2 cellular contexts compared by ENCODE assay signal in the genomic region with DNA sequence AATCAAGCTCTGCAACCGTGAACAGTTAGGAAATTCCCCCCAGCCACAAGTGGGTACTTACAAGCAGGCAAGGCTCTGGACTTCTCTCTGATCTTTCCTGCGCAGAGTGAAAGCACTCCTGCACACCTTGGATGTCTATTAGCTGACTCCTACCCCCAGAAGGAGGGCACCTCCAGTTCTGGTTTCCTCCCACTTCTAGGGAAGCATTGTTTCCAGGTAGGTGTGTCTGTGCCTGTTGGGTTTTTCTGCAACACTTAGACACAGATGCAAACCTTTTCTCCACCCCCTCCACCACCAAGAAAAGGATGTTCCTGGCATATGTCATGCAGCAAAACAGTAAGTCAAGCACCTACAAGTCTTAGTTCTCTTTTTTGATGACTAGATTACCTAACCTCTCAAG.
TF ChIP-seq lines count a peak whose summit lies in the region.

A gene with protein sequence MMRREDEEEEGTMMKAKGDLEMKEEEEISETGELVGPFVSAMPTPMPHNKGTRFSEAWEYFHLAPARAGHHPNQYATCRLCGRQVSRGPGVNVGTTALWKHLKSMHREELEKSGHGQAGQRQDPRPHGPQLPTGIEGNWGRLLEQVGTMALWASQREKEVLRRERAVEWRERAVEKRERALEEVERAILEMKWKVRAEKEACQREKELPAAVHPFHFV (minus strand): TSS at position 108 of the 400 bp plus-strand sequence. CDS start 1,145 bp downstream, outside the sequence.

TF ChIP-seq in SK-N-SH, 30 proteins besides CTCF, POLR2A, EP300 and RAD21 (continued from another document):
- TF ChIP-seq RCOR1 (IDR thresholded peaks at IDR 0.05; ENCODE audit: low read length) (no peak), MEF2A (IDR thresholded peaks at IDR 0.05; ENCODE audit: borderline replicate concordance, low read depth) (no peak), GATA2 (CRISPR knock-in tag; IDR thresholded peaks at IDR 0.05) (no peak)
- TF ChIP-seq, protein P1, sequence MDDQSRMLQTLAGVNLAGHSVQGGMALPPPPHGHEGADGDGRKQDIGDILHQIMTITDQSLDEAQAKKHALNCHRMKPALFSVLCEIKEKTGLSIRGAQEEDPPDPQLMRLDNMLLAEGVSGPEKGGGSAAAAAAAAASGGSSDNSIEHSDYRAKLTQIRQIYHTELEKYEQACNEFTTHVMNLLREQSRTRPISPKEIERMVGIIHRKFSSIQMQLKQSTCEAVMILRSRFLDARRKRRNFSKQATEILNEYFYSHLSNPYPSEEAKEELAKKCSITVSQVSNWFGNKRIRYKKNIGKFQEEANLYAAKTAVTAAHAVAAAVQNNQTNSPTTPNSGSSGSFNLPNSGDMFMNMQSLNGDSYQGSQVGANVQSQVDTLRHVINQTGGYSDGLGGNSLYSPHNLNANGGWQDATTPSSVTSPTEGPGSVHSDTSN (IDR thresholded peaks at IDR 0.05) = no peak

TF ChIP-seq in SK-N-SH treated with all-trans-retinoic acid at 6 μM for 48 hours, 23 proteins besides CTCF, POLR2A, EP300 and RAD21 (continued from another document):
- TF ChIP-seq, protein P2, sequence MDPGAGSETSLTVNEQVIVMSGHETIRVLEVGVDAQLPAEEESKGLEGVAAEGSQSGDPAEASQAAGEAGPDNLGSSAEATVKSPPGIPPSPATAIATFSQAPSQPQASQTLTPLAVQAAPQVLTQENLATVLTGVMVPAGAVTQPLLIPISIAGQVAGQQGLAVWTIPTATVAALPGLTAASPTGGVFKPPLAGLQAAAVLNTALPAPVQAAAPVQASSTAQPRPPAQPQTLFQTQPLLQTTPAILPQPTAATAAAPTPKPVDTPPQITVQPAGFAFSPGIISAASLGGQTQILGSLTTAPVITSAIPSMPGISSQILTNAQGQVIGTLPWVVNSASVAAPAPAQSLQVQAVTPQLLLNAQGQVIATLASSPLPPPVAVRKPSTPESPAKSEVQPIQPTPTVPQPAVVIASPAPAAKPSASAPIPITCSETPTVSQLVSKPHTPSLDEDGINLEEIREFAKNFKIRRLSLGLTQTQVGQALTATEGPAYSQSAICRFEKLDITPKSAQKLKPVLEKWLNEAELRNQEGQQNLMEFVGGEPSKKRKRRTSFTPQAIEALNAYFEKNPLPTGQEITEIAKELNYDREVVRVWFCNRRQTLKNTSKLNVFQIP (CRISPR knock-in tag; IDR thresholded peaks at IDR 0.05; ENCODE audit: borderline replicate concordance, low read depth) = no peak
- TF ChIP-seq RARB (CRISPR knock-in tag; IDR thresholded peaks at IDR 0.05) (no peak), OSR1 (CRISPR knock-in tag; IDR thresholded peaks at IDR 0.05) (no peak), ISL1 (CRISPR knock-in tag; IDR thresholded peaks at IDR 0.05) (no peak), PPARA (CRISPR knock-in tag; IDR thresholded peaks at IDR 0.05; ENCODE audit: borderline replicate concordance) (no peak), SNAI2 (CRISPR knock-in tag; IDR thresholded peaks at IDR 0.05) (no peak), ESRRG (CRISPR knock-in tag; IDR thresholded peaks at IDR 0.05) (no peak), CSDC2 (CRISPR knock-in tag; IDR thresholded peaks at IDR 0.05) (no peak), TCF4 (CRISPR knock-in tag; IDR thresholded peaks at IDR 0.05; ENCODE audit: borderline replicate concordance) (no peak), ZNF8 (CRISPR knock-in tag; IDR thresholded peaks at IDR 0.05) (no peak)
- TF ChIP-seq, protein P3, sequence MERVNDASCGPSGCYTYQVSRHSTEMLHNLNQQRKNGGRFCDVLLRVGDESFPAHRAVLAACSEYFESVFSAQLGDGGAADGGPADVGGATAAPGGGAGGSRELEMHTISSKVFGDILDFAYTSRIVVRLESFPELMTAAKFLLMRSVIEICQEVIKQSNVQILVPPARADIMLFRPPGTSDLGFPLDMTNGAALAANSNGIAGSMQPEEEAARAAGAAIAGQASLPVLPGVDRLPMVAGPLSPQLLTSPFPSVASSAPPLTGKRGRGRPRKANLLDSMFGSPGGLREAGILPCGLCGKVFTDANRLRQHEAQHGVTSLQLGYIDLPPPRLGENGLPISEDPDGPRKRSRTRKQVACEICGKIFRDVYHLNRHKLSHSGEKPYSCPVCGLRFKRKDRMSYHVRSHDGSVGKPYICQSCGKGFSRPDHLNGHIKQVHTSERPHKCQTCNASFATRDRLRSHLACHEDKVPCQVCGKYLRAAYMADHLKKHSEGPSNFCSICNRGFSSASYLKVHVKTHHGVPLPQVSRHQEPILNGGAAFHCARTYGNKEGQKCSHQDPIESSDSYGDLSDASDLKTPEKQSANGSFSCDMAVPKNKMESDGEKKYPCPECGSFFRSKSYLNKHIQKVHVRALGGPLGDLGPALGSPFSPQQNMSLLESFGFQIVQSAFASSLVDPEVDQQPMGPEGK (CRISPR knock-in tag; IDR thresholded peaks at IDR 0.05; ENCODE audit: borderline replicate concordance) = no peak
- TF ChIP-seq, protein P4, sequence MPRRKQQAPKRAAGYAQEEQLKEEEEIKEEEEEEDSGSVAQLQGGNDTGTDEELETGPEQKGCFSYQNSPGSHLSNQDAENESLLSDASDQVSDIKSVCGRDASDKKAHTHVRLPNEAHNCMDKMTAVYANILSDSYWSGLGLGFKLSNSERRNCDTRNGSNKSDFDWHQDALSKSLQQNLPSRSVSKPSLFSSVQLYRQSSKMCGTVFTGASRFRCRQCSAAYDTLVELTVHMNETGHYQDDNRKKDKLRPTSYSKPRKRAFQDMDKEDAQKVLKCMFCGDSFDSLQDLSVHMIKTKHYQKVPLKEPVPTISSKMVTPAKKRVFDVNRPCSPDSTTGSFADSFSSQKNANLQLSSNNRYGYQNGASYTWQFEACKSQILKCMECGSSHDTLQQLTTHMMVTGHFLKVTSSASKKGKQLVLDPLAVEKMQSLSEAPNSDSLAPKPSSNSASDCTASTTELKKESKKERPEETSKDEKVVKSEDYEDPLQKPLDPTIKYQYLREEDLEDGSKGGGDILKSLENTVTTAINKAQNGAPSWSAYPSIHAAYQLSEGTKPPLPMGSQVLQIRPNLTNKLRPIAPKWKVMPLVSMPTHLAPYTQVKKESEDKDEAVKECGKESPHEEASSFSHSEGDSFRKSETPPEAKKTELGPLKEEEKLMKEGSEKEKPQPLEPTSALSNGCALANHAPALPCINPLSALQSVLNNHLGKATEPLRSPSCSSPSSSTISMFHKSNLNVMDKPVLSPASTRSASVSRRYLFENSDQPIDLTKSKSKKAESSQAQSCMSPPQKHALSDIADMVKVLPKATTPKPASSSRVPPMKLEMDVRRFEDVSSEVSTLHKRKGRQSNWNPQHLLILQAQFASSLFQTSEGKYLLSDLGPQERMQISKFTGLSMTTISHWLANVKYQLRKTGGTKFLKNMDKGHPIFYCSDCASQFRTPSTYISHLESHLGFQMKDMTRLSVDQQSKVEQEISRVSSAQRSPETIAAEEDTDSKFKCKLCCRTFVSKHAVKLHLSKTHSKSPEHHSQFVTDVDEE (CRISPR knock-in tag; IDR thresholded peaks at IDR 0.05) = no peak
